In genomic region chr12:75480469-75480949, GRCh38 we compare ENCODE assay signal across 8 cellular contexts. TPM values are rescaled to one million over a fixed set of nuclear protein-coding genes. Genes with fewer than 3 reads are reported as not detected.
DNase-seq lines count a peak whose midpoint lies in the region; ATAC-seq, FAIRE-seq and TF ChIP-seq lines count a peak whose summit lies in the region.

Gene GLIPR1 (plus strand): TSS chr12:75480755. CDS start chr12:75480881, 126 bp downstream.

- H3K9me3 ChIP-seq in pancreas, result no peaks in the 10 kb centered on the region
- H3K9me3 ChIP-seq in tibial artery, result no peaks in the 10 kb centered on the region

- no peak for TF ChIP-seq CTCF in foreskin keratinocyte (conservative IDR thresholded peaks at IDR 0.05)
- TF ChIP-seq CTCF in pancreas (IDR thresholded peaks at IDR 0.05), result no peak
- no peak for TF ChIP-seq CTCF in tibial artery (IDR thresholded peaks at IDR 0.05)

- DNase-seq in NK-92 treated with Interleukin-12 subunit alpha and Interleukin-12 subunit beta, amount 100 ng/mL, for 24 hours (lab: John Stamatoyannopoulos, UW), result peak; percentile 58
- no peak for DNase-seq in NK-92 (lab: John Stamatoyannopoulos, UW; ENCODE audit: unreplicated experiment)
- peak; percentile 22 to 25 for DNase-seq in SHP77 (lab: John Stamatoyannopoulos, UW)
- peak; percentile 89 for DNase-seq in activated effector memory CD4-positive, alpha-beta T cell treated with anti-CD3 and anti-CD28 coated beads, Interleukin-2, amount 50 U/mL, for 16 hours
- DNase-seq in foreskin keratinocyte, result peak; percentile 74 to 84
- DNase-seq in pancreas, result peak; percentile 14 to 60 (median 48)
- DNase-seq in tibial artery, result peak; percentile 83 to 90

- no peak for FAIRE-seq in pancreas (lab: Jason Lieb, UNC)

- peak; percentile 86 for ATAC-seq in HG03196 (IDR thresholded peaks at IDR 0.05; ENCODE audit: unreplicated experiment)
- peak; percentile 85 for ATAC-seq in foreskin keratinocyte
- peak; percentile 78 to 87 (median 86) for ATAC-seq in pancreas

- intact Hi-C loops in pancreas (cut with DNase I) (no loop called here), tibial artery (cut with DNase I; ENCODE audit: low total_unique reads) (loop anchor here (10.0 kb wide), 1 partner anchor 86 kb away; the partner anchor contains the start of gene GLIPR1L2)

- 14 to 17% methylated on average over 8 of the region's 8 CpGs for WGBS in pancreas, 2 donors

- H3K36me3 ChIP-seq in pancreas (no peaks in the 10 kb centered on the region), tibial artery (no peaks in the 10 kb centered on the region)

- H3K27ac ChIP-seq in foreskin keratinocyte (no peak within 1 kb of the TSS), pancreas (peak within 1 kb of the TSS in 2 of 4 donors; percentile 66 to 67), tibial artery (peak within 1 kb of the TSS; percentile 85 to 88)

- H3K27me3 ChIP-seq in foreskin keratinocyte (no peaks in the 10 kb centered on the region), pancreas (no peaks in the 10 kb centered on the region), tibial artery (no peaks in the 10 kb centered on the region)

- no peaks in the 10 kb centered on the region for H3K4me1 ChIP-seq in foreskin keratinocyte
- no peaks in the 10 kb centered on the region for H3K4me1 ChIP-seq in pancreas
- peaks cover 0 to 45% (median 24%) of the 10 kb centered on the region in 4 donors for H3K4me1 ChIP-seq in tibial artery

- H3K4me3 ChIP-seq in pancreas, result peak within 1 kb of the TSS in 3 of 4 donors; percentile 5 to 46 (median 21)
- H3K4me3 ChIP-seq in tibial artery, result peak within 1 kb of the TSS; percentile 57 to 70

RNA-seq across cellular contexts. Expression of gene GLIPR1, which starts in this region (rescaled TPM):
- total RNA-seq in foreskin keratinocyte (1.1 and 1.3 TPM in 2 replicates), pancreas (10 to 100 TPM in 2 of 6 donors, 1 to 10 TPM in 3, under 1 TPM in 1; 0.79 to 19.1 (median 3.8) TPM)
- polyA plus RNA-seq in foreskin keratinocyte (0.59 and 0.62 TPM in 2 replicates), pancreas (under 1 TPM; 0.68 TPM)
